13 cellular contexts compared by ENCODE assay signal in genomic region chr20:50367104-50367674, GRCh38.
DNase-seq lines count a peak whose midpoint lies in the region; ATAC-seq, FAIRE-seq and TF ChIP-seq lines count a peak whose summit lies in the region.
"Had no signal": no experiment of that assay in that cellular context is flagged by ENCODE, and none has a peak within 500 bp of the region (broad histone marks: within the 10 kb centered on the region; RNA-seq: fewer than 3 reads in every experiment).

No MANE protein-coding gene starts in this region.

- ATAC-seq in RWPE2 (ENCODE audit: low read depth): no peak
- no peak for ATAC-seq in HepG2
- ATAC-seq in HG02981 (IDR thresholded peaks at IDR 0.05; ENCODE audit: unreplicated experiment): no peak
- ATAC-seq: Panc1; stimulated activated memory B cell treated with anti-CD40 and anti-IgM and Interleukin-4, amounts not matched to agents 10 μg/mL and 1 μg/mL and 100 μg/mL, for 72 hours had no signal

- CTCF ChIA-PET in HepG2 (lab: Yijun Ruan, JAX; ENCODE audit: low intra/inter-chr PET ratio, low total read pairs): no interaction called here

- H3K79me2 ChIP-seq in HepG2 (ENCODE audit: insufficient read depth, low read length): no peaks in the 10 kb centered on the region

- no peaks in the 10 kb centered on the region for H4K20me1 ChIP-seq in HepG2 (ENCODE audit: insufficient read depth, low read length)

- TF ChIP-seq POLR2A in HepG2 (IDR thresholded peaks at IDR 0.05; ENCODE audit: insufficient read depth in 1 of 2, low read depth in 2 of 2, low read length in 2 of 2) (no peak), thyroid gland (IDR thresholded peaks at IDR 0.05) (no peak)

- peak overlapping the region; percentile 36 for H3K9ac ChIP-seq in HepG2 (ENCODE audit: insufficient read depth, low read depth, low read length)

- H3K4me3 ChIP-seq in RWPE2 (ENCODE audit: severe bottlenecking) (no peak overlapping the region), HepG2 (replicated peaks in 1 of 3; ENCODE audit: insufficient read depth in 1 of 3, low read depth in 2 of 3, low read length in 3 of 3) (peak overlapping the region in 2 of 3 experiments; percentile 29 to 31; a peak in 3 of 6 replicates), thyroid gland (replicated peaks in 1 of 3) (no peak overlapping the region), ascending aorta (no peak overlapping the region)

- no peak for TF ChIP-seq RAD21 in HepG2 (CRISPR knock-in tag; IDR thresholded peaks at IDR 0.05)

- H3K27me3 ChIP-seq in RWPE2 (ENCODE audit: insufficient read depth, poor library complexity, severe bottlenecking): no peaks in the 10 kb centered on the region
- H3K27me3 ChIP-seq in HepG2 (ENCODE audit: control insufficient read depth in 1 of 2, insufficient read depth in 2 of 2, low read length in 2 of 2): peaks cover 0 to 5% of the 10 kb centered on the region in 2 experiments; a peak in 2 of 5 replicates
- H3K27me3 ChIP-seq in thyroid gland: no peaks in the 10 kb centered on the region
- no peaks in the 10 kb centered on the region for H3K27me3 ChIP-seq in ascending aorta

- peak overlapping the region; percentile 24 for H3K27ac ChIP-seq in RWPE2 (ENCODE audit: poor library complexity, severe bottlenecking)
- H3K27ac ChIP-seq in HepG2 (ENCODE audit: extremely low read length, insufficient read depth, low read length): peak overlapping the region; percentile 71
- H3K27ac ChIP-seq in thyroid gland: peak overlapping the region in 2 of 3 donors; percentile 44 to 50
- H3K27ac ChIP-seq in ascending aorta: no peak overlapping the region

- TF ChIP-seq EP300 in HepG2 (IDR thresholded peaks at IDR 0.05; ENCODE audit: low read depth in 2 of 2, low read length in 2 of 2) (no peak), HepG2 (CRISPR knock-in tag; IDR thresholded peaks at IDR 0.05; ENCODE audit: borderline replicate concordance) (no peak)

- WGBS in HepG2 (ENCODE audit: low lambda C conversion rate): 51% methylated on average over 5 of the region's 5 CpGs
- WGBS in thyroid gland, 2 donors: 62 to 63% methylated on average over 5 of the region's 5 CpGs

- POLR2A ChIA-PET in HepG2 (lab: Yijun Ruan, JAX): interaction anchor here (1.1 to 5.1 kb wide), 7 partner anchors 14 to 176 kb away, joined by 3 to 58 read pairs (median 6); partner anchors contain the start of gene CEBPB

- H3K4me1 ChIP-seq in RWPE2 (ENCODE audit: insufficient read depth, poor library complexity, severe bottlenecking) (peaks cover 5% of the 10 kb centered on the region), HepG2 (ENCODE audit: insufficient read depth, low read length) (peaks cover 88% of the 10 kb centered on the region), thyroid gland (peaks cover 10 to 31% of the 10 kb centered on the region in 2 donors), ascending aorta (no peaks in the 10 kb centered on the region)

- no peaks in the 10 kb centered on the region for H3K9me3 ChIP-seq in RWPE2 (ENCODE audit: severe bottlenecking)
- H3K9me3 ChIP-seq in HepG2 (ENCODE audit: low read length): no peaks in the 10 kb centered on the region
- no peaks in the 10 kb centered on the region for H3K9me3 ChIP-seq in thyroid gland
- H3K9me3 ChIP-seq in ascending aorta: no peaks in the 10 kb centered on the region

- in situ Hi-C loops in HepG2 (cut with HindIII; ENCODE audit: extremely low pct_ligation_motif_present, low pct_unique_long_range_greater_than_20kb): no loop called here

- FAIRE-seq in HTR-8/SVneo (lab: Jason Lieb, UNC): peak; percentile 38
- FAIRE-seq in HepG2 (lab: Jason Lieb, UNC): no peak

- TF ChIP-seq CTCF in RWPE2 (IDR thresholded peaks at IDR 0.05; ENCODE audit: poor library complexity, severe bottlenecking): no peak
- no peak for TF ChIP-seq CTCF in HepG2 (CRISPR knock-in tag; IDR thresholded peaks at IDR 0.05)
- TF ChIP-seq CTCF in thyroid gland (IDR thresholded peaks at IDR 0.05): no peak
- TF ChIP-seq CTCF in ascending aorta (IDR thresholded peaks at IDR 0.05): no peak

- H3K4me2 ChIP-seq in HepG2 (ENCODE audit: low read depth, low read length): peak overlapping the region; percentile 87

- H3K36me3 ChIP-seq in RWPE2 (ENCODE audit: low read depth): no peaks in the 10 kb centered on the region
- H3K36me3 ChIP-seq in HepG2 (replicated peaks in 1 of 2; ENCODE audit: control insufficient read depth in 1 of 2, insufficient read depth in 2 of 2, low read length in 2 of 2): no peaks in the 10 kb centered on the region
- no peaks in the 10 kb centered on the region for H3K36me3 ChIP-seq in thyroid gland
- H3K36me3 ChIP-seq in ascending aorta: no peaks in the 10 kb centered on the region

- intact Hi-C loops in HepG2 (cut with micrococcal nuclease; ENCODE audit: unreplicated experiment) (loop anchor here (5.0 kb wide), 1 partner anchor 35 kb away; no protein-coding TSS in a partner anchor), thyroid gland (cut with DNase I) (no loop called here), ascending aorta (cut with DNase I) (no loop called here)

- no TSS peak for BruUV-seq in HepG2 (replicated peaks; lab: Mats Ljungman, UMichigan)

- H2AFZ ChIP-seq in HepG2 (ENCODE audit: low read length): no peak overlapping the region

- DNase-seq in HTR-8/SVneo (ENCODE audit: insufficient read length, low spot score) (no peak), RWPE2 (ENCODE audit: low spot score) (no peak), HepG2 (ENCODE audit: low spot score) (no peak), thyroid gland (no peak), OCI-M1 (lab: John Stamatoyannopoulos, UW) (no peak), ascending aorta (ENCODE audit: low spot score in 2 of 2) (no peak)
- DNase-seq: activated T-cell treated with anti-CD3 and anti-CD28 coated beads, Interleukin-2, amount 50 U/mL, for 1 hour; glutamatergic neuron; H9; Karpas-422 had no signal

TF ChIP-seq in HepG2, 621 proteins besides CTCF, POLR2A, EP300 and RAD21 (continues in another document):
- no peak for TF ChIP-seq ZNF660 (CRISPR knock-in tag; IDR thresholded peaks at IDR 0.05; ENCODE audit: borderline replicate concordance, low read depth)
- TF ChIP-seq ZNF577 (CRISPR knock-in tag; IDR thresholded peaks at IDR 0.05; ENCODE audit: borderline replicate concordance, low read depth): no peak
- TF ChIP-seq, protein P1, sequence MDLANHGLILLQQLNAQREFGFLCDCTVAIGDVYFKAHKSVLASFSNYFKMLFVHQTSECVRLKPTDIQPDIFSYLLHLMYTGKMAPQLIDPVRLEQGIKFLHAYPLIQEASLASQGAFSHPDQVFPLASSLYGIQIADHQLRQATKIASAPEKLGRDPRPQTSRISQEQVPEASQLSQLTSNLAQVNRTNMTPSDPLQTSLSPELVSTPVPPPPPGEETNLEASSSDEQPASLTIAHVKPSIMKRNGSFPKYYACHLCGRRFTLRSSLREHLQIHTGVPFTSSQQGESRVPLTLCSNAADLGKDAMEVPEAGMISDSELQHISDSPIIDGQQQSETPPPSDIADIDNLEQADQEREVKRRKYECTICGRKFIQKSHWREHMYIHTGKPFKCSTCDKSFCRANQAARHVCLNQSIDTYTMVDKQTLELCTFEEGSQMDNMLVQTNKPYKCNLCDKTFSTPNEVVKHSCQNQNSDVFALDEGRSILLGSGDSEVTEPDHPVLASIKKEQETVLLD (CRISPR knock-in tag; IDR thresholded peaks at IDR 0.05; ENCODE audit: low read depth): no peak
- TF ChIP-seq CBX1 (IDR thresholded peaks at IDR 0.05; ENCODE audit: low read depth): no peak
- no peak for TF ChIP-seq NFIB (CRISPR knock-in tag; IDR thresholded peaks at IDR 0.05; ENCODE audit: borderline replicate concordance)
- TF ChIP-seq ZSCAN25 (CRISPR knock-in tag; IDR thresholded peaks at IDR 0.05): no peak
- TF ChIP-seq KLF15 (CRISPR knock-in tag; IDR thresholded peaks at IDR 0.05; ENCODE audit: borderline replicate concordance): no peak
- no peak for TF ChIP-seq ZNF263 (CRISPR knock-in tag; IDR thresholded peaks at IDR 0.05)
- no peak for TF ChIP-seq PHF8 (CRISPR knock-in tag; IDR thresholded peaks at IDR 0.05)
- TF ChIP-seq ZNF138 (CRISPR knock-in tag; IDR thresholded peaks at IDR 0.05; ENCODE audit: low read depth): no peak
- no peak for TF ChIP-seq KDM4B (CRISPR knock-in tag; IDR thresholded peaks at IDR 0.05)
- TF ChIP-seq SSRP1 (CRISPR knock-in tag; IDR thresholded peaks at IDR 0.05): no peak
- TF ChIP-seq ZMYM4 (CRISPR knock-in tag; IDR thresholded peaks at IDR 0.05): 0 out of 2 replicates have a peak, but pooled peaks have one; percentile 27
- no peak for TF ChIP-seq REPIN1 (CRISPR knock-in tag; IDR thresholded peaks at IDR 0.05; ENCODE audit: borderline replicate concordance, low read depth)
- TF ChIP-seq ZNF704 (CRISPR knock-in tag; IDR thresholded peaks at IDR 0.05; ENCODE audit: borderline replicate concordance): no peak
- TF ChIP-seq ZNF205 (CRISPR knock-in tag; IDR thresholded peaks at IDR 0.05): no peak
- TF ChIP-seq ARHGAP35 (CRISPR knock-in tag; IDR thresholded peaks at IDR 0.05; ENCODE audit: borderline replicate concordance): no peak
- TF ChIP-seq MBNL3 (CRISPR knock-in tag; conservative IDR thresholded peaks at IDR 0.05): no peak
- TF ChIP-seq ZNF333 (CRISPR knock-in tag; IDR thresholded peaks at IDR 0.05; ENCODE audit: borderline replicate concordance): no peak
- no peak for TF ChIP-seq ZNF350 (CRISPR knock-in tag; IDR thresholded peaks at IDR 0.05; ENCODE audit: borderline replicate concordance, low read depth)
- no peak for TF ChIP-seq TAF15 (IDR thresholded peaks at IDR 0.05; ENCODE audit: low read depth, low read length, poor library complexity, severe bottlenecking)
- TF ChIP-seq NFATC3 (CRISPR knock-in tag; IDR thresholded peaks at IDR 0.05): no peak
- no peak for TF ChIP-seq TBX2 (CRISPR knock-in tag; IDR thresholded peaks at IDR 0.05; ENCODE audit: borderline replicate concordance)
- no peak for TF ChIP-seq ETV5 (CRISPR knock-in tag; IDR thresholded peaks at IDR 0.05; ENCODE audit: borderline replicate concordance)

Comparison
In these comparisons a context has a peak if more than half of its experiments do, and no peak if none do; other contexts are left out.
1. H3K27ac ChIP-seq: peak in RWPE2 (single experiment), HepG2 (single experiment) and thyroid gland (2 of 3); none in ascending aorta (0 of 2).
2. H3K4me3 ChIP-seq: peak in HepG2 (2 of 3); none in RWPE2 (single experiment), thyroid gland (0 of 3) and ascending aorta (0 of 2).